In the genomic region with DNA sequence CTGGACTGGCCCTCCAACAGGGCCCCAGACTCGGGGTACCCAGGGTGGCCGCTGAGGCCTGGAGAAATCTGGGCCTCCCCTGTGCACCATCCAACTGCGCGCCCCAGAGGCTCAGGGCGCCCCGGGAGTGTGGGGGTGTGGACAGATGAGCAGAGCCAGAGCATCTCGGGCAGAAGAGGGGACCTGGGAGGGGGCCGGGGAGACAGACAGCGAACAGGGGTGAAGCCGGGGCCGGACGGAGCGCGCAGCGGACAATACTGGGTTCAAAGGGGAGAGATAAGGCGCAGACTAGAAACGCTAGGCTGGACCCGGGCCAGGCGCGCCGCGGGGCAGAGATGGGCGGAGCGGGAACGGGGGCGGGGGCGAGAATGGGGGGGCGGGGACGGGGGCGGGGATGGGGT, we compare ENCODE assay signal across 1 cellular context.
TF ChIP-seq lines count a peak whose summit lies in the region.

No MANE protein-coding gene starts in this region.

TF ChIP-seq in HepG2, 621 proteins besides CTCF, POLR2A, EP300 and RAD21 (continued from another document and continues in another):
- TF ChIP-seq, protein P1, sequence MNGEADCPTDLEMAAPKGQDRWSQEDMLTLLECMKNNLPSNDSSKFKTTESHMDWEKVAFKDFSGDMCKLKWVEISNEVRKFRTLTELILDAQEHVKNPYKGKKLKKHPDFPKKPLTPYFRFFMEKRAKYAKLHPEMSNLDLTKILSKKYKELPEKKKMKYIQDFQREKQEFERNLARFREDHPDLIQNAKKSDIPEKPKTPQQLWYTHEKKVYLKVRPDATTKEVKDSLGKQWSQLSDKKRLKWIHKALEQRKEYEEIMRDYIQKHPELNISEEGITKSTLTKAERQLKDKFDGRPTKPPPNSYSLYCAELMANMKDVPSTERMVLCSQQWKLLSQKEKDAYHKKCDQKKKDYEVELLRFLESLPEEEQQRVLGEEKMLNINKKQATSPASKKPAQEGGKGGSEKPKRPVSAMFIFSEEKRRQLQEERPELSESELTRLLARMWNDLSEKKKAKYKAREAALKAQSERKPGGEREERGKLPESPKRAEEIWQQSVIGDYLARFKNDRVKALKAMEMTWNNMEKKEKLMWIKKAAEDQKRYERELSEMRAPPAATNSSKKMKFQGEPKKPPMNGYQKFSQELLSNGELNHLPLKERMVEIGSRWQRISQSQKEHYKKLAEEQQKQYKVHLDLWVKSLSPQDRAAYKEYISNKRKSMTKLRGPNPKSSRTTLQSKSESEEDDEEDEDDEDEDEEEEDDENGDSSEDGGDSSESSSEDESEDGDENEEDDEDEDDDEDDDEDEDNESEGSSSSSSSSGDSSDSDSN (CRISPR knock-in tag; IDR thresholded peaks at IDR 0.05), result 0 out of 2 replicates have a peak, but pooled peaks have one; percentile 56
- no peak for TF ChIP-seq ZBTB21 (CRISPR knock-in tag; IDR thresholded peaks at IDR 0.05)
- TF ChIP-seq CHCHD3 (CRISPR knock-in tag; IDR thresholded peaks at IDR 0.05), result no peak
- no peak for TF ChIP-seq ZNF329 (CRISPR knock-in tag; IDR thresholded peaks at IDR 0.05; ENCODE audit: low read depth)
- TF ChIP-seq, protein P2, sequence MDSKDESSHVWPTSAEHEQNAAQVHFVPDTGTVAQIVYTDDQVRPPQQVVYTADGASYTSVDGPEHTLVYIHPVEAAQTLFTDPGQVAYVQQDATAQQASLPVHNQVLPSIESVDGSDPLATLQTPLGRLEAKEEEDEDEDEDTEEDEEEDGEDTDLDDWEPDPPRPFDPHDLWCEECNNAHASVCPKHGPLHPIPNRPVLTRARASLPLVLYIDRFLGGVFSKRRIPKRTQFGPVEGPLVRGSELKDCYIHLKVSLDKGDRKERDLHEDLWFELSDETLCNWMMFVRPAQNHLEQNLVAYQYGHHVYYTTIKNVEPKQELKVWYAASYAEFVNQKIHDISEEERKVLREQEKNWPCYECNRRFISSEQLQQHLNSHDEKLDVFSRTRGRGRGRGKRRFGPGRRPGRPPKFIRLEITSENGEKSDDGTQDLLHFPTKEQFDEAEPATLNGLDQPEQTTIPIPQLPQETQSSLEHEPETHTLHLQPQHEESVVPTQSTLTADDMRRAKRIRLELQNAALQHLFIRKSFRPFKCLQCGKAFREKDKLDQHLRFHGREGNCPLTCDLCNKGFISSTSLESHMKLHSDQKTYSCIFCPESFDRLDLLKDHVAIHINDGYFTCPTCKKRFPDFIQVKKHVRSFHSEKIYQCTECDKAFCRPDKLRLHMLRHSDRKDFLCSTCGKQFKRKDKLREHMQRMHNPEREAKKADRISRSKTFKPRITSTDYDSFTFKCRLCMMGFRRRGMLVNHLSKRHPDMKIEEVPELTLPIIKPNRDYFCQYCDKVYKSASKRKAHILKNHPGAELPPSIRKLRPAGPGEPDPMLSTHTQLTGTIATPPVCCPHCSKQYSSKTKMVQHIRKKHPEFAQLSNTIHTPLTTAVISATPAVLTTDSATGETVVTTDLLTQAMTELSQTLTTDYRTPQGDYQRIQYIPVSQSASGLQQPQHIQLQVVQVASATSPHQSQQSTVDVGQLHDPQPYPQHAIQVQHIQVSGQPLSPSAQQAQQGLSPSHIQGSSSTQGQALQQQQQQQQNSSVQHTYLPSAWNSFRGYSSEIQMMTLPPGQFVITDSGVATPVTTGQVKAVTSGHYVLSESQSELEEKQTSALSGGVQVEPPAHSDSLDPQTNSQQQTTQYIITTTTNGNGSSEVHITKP (CRISPR knock-in tag; IDR thresholded peaks at IDR 0.05; ENCODE audit: low read depth), result no peak
- TF ChIP-seq PPARG (CRISPR knock-in tag; conservative IDR thresholded peaks at IDR 0.05), result no peak
- no peak for TF ChIP-seq PLRG1 (conservative IDR thresholded peaks at IDR 0.05)
- TF ChIP-seq, protein P3, sequence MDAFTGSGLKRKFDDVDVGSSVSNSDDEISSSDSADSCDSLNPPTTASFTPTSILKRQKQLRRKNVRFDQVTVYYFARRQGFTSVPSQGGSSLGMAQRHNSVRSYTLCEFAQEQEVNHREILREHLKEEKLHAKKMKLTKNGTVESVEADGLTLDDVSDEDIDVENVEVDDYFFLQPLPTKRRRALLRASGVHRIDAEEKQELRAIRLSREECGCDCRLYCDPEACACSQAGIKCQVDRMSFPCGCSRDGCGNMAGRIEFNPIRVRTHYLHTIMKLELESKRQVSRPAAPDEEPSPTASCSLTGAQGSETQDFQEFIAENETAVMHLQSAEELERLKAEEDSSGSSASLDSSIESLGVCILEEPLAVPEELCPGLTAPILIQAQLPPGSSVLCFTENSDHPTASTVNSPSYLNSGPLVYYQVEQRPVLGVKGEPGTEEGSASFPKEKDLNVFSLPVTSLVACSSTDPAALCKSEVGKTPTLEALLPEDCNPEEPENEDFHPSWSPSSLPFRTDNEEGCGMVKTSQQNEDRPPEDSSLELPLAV (CRISPR knock-in tag; conservative IDR thresholded peaks at IDR 0.05; ENCODE audit: low read depth), result no peak
- peak; percentile 66; the same call in 1 of the 2 replicates for TF ChIP-seq PHF21A (CRISPR knock-in tag; IDR thresholded peaks at IDR 0.05)
- no peak for TF ChIP-seq ZNF652 (CRISPR knock-in tag; IDR thresholded peaks at IDR 0.05; ENCODE audit: borderline replicate concordance, low read depth)
- TF ChIP-seq ARNTL (CRISPR knock-in tag; IDR thresholded peaks at IDR 0.05), result no peak
- peak; percentile 100 for TF ChIP-seq ZSCAN25 (CRISPR knock-in tag; IDR thresholded peaks at IDR 0.05)
- no peak for TF ChIP-seq ETV6 (CRISPR knock-in tag; conservative IDR thresholded peaks at IDR 0.05)
- TF ChIP-seq, protein P4, sequence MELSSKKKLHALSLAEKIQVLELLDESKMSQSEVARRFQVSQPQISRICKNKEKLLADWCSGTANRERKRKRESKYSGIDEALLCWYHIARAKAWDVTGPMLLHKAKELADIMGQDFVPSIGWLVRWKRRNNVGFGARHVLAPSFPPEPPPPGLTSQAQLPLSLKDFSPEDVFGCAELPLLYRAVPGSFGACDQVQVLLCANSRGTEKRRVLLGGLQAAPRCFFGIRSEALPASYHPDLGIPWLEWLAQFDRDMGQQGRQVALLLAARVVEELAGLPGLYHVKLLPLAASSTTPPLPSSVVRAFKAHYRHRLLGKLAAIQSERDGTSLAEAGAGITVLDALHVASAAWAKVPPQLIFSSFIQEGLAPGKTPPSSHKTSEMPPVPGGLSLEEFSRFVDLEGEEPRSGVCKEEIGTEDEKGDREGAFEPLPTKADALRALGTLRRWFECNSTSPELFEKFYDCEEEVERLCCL (CRISPR knock-in tag; IDR thresholded peaks at IDR 0.05; ENCODE audit: borderline replicate concordance), result 0 out of 2 replicates have a peak, but pooled peaks have one; percentile 54
- TF ChIP-seq ZNF766 (CRISPR knock-in tag; IDR thresholded peaks at IDR 0.05; ENCODE audit: borderline replicate concordance), result no peak
- no peak for TF ChIP-seq PRPF4 (IDR thresholded peaks at IDR 0.05; ENCODE audit: low read depth, low read length, poor library complexity, severe bottlenecking)
- no peak for TF ChIP-seq XBP1 (CRISPR knock-in tag; IDR thresholded peaks at IDR 0.05)
- no peak for TF ChIP-seq TCF7L2 (IDR thresholded peaks at IDR 0.05; ENCODE audit: low read depth, low read length)
- peak; percentile 61; the same call in 1 of the 2 replicates for TF ChIP-seq NR2F2 (IDR thresholded peaks at IDR 0.05; ENCODE audit: borderline replicate concordance, low read depth)
- TF ChIP-seq MIER2 (CRISPR knock-in tag; IDR thresholded peaks at IDR 0.05), result no peak
- no peak for TF ChIP-seq SMAD1 (CRISPR knock-in tag; IDR thresholded peaks at IDR 0.05; ENCODE audit: borderline replicate concordance, low read depth)
- TF ChIP-seq, protein P5, sequence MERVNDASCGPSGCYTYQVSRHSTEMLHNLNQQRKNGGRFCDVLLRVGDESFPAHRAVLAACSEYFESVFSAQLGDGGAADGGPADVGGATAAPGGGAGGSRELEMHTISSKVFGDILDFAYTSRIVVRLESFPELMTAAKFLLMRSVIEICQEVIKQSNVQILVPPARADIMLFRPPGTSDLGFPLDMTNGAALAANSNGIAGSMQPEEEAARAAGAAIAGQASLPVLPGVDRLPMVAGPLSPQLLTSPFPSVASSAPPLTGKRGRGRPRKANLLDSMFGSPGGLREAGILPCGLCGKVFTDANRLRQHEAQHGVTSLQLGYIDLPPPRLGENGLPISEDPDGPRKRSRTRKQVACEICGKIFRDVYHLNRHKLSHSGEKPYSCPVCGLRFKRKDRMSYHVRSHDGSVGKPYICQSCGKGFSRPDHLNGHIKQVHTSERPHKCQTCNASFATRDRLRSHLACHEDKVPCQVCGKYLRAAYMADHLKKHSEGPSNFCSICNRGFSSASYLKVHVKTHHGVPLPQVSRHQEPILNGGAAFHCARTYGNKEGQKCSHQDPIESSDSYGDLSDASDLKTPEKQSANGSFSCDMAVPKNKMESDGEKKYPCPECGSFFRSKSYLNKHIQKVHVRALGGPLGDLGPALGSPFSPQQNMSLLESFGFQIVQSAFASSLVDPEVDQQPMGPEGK (CRISPR knock-in tag; IDR thresholded peaks at IDR 0.05), result peak; percentile 91
- TF ChIP-seq, protein P6, sequence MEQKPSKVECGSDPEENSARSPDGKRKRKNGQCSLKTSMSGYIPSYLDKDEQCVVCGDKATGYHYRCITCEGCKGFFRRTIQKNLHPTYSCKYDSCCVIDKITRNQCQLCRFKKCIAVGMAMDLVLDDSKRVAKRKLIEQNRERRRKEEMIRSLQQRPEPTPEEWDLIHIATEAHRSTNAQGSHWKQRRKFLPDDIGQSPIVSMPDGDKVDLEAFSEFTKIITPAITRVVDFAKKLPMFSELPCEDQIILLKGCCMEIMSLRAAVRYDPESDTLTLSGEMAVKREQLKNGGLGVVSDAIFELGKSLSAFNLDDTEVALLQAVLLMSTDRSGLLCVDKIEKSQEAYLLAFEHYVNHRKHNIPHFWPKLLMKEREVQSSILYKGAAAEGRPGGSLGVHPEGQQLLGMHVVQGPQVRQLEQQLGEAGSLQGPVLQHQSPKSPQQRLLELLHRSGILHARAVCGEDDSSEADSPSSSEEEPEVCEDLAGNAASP (CRISPR knock-in tag; IDR thresholded peaks at IDR 0.05; ENCODE audit: borderline replicate concordance), result peak; percentile 21; the same call in 1 of the 2 replicates
- TF ChIP-seq ZNF33B (CRISPR knock-in tag; IDR thresholded peaks at IDR 0.05), result no peak
- TF ChIP-seq DMAP1 (CRISPR knock-in tag; IDR thresholded peaks at IDR 0.05), result 0 out of 2 replicates have a peak, but pooled peaks have one; percentile 25
- TF ChIP-seq ZNF773 (CRISPR knock-in tag; IDR thresholded peaks at IDR 0.05; ENCODE audit: borderline replicate concordance), result no peak
- TF ChIP-seq FOSL1 (CRISPR knock-in tag; IDR thresholded peaks at IDR 0.05; ENCODE audit: borderline replicate concordance), result no peak
- TF ChIP-seq XRCC5 (optimal IDR thresholded peaks at IDR 0.05; ENCODE audit: low read length), result peak; percentile 32
- TF ChIP-seq ZNF530 (CRISPR knock-in tag; IDR thresholded peaks at IDR 0.05; ENCODE audit: low read depth), result no peak
- TF ChIP-seq ZNF180 (CRISPR knock-in tag; IDR thresholded peaks at IDR 0.05; ENCODE audit: borderline replicate concordance, low read depth), result no peak
- TF ChIP-seq SOX6 (IDR thresholded peaks at IDR 0.05), result no peak
- TF ChIP-seq SOX6 (CRISPR knock-in tag; IDR thresholded peaks at IDR 0.05), result peak; percentile 90
- TF ChIP-seq MYNN (CRISPR knock-in tag; IDR thresholded peaks at IDR 0.05; ENCODE audit: low read depth), result no peak
- no peak for TF ChIP-seq ZSCAN20 (CRISPR knock-in tag; IDR thresholded peaks at IDR 0.05; ENCODE audit: borderline replicate concordance)
- TF ChIP-seq HNRNPL (IDR thresholded peaks at IDR 0.05; ENCODE audit: low read depth, low read length), result no peak; the same call in 1 of the 2 replicates
- TF ChIP-seq, protein P7, sequence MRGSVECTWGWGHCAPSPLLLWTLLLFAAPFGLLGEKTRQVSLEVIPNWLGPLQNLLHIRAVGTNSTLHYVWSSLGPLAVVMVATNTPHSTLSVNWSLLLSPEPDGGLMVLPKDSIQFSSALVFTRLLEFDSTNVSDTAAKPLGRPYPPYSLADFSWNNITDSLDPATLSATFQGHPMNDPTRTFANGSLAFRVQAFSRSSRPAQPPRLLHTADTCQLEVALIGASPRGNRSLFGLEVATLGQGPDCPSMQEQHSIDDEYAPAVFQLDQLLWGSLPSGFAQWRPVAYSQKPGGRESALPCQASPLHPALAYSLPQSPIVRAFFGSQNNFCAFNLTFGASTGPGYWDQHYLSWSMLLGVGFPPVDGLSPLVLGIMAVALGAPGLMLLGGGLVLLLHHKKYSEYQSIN (CRISPR knock-in tag; IDR thresholded peaks at IDR 0.05; ENCODE audit: borderline replicate concordance), result no peak
- TF ChIP-seq, protein P8, sequence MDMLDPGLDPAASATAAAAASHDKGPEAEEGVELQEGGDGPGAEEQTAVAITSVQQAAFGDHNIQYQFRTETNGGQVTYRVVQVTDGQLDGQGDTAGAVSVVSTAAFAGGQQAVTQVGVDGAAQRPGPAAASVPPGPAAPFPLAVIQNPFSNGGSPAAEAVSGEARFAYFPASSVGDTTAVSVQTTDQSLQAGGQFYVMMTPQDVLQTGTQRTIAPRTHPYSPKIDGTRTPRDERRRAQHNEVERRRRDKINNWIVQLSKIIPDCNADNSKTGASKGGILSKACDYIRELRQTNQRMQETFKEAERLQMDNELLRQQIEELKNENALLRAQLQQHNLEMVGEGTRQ (IDR thresholded peaks at IDR 0.05; ENCODE audit: low read depth, low read length), result no peak
- TF ChIP-seq, protein P8 (CRISPR knock-in tag; IDR thresholded peaks at IDR 0.05; ENCODE audit: borderline replicate concordance), result no peak
- TF ChIP-seq NR3C1 (CRISPR knock-in tag; IDR thresholded peaks at IDR 0.05), result no peak
- TF ChIP-seq GATAD2A (CRISPR knock-in tag; IDR thresholded peaks at IDR 0.05), result no peak; the same call in 1 of the 2 replicates
- TF ChIP-seq ZSCAN12 (CRISPR knock-in tag; IDR thresholded peaks at IDR 0.05), result no peak
- no peak for TF ChIP-seq ZNF263 (CRISPR knock-in tag; IDR thresholded peaks at IDR 0.05)
- TF ChIP-seq, protein P9, sequence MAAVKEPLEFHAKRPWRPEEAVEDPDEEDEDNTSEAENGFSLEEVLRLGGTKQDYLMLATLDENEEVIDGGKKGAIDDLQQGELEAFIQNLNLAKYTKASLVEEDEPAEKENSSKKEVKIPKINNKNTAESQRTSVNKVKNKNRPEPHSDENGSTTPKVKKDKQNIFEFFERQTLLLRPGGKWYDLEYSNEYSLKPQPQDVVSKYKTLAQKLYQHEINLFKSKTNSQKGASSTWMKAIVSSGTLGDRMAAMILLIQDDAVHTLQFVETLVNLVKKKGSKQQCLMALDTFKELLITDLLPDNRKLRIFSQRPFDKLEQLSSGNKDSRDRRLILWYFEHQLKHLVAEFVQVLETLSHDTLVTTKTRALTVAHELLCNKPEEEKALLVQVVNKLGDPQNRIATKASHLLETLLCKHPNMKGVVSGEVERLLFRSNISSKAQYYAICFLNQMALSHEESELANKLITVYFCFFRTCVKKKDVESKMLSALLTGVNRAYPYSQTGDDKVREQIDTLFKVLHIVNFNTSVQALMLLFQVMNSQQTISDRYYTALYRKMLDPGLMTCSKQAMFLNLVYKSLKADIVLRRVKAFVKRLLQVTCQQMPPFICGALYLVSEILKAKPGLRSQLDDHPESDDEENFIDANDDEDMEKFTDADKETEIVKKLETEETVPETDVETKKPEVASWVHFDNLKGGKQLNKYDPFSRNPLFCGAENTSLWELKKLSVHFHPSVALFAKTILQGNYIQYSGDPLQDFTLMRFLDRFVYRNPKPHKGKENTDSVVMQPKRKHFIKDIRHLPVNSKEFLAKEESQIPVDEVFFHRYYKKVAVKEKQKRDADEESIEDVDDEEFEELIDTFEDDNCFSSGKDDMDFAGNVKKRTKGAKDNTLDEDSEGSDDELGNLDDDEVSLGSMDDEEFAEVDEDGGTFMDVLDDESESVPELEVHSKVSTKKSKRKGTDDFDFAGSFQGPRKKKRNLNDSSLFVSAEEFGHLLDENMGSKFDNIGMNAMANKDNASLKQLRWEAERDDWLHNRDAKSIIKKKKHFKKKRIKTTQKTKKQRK (IDR thresholded peaks at IDR 0.05; ENCODE audit: low read length), result no peak
